In the genomic region with DNA sequence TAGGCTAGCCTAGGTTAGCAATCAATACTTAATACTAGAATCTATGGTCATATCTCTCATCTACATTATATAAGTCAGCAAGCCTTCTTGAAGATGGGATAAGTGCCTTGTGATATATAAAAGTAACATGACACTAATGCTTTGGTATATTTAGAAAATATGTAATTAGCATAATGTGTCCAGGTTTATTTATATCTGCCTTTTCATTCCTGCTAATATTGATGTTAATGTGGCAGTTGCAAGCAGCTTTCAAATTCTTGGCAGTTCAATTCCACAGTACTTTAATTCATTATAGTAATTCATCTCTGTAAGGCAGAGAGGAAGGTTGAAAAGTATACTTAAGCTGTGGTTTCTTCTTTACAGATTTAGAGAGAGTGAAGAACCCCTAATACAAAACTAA, we compare ENCODE assay signal across 7 cellular contexts.
"Had no signal": no experiment of that assay in that cellular context is flagged by ENCODE, and none has a peak within 500 bp of the region (broad histone marks: within the 10 kb centered on the region; RNA-seq: fewer than 3 reads in every experiment).

No MANE protein-coding gene starts in this region.

- H3K4me3 Mint-ChIP-seq: HFFc6 had no signal

- H3K27ac Mint-ChIP-seq: HFFc6 had no signal

- ATAC-seq: HCT116 had no signal

- H3K4me1 ChIP-seq: HAP-1 had no signal

- H2AFZ ChIP-seq: GM23248 had no signal

- H3K36me3 ChIP-seq: HAP-1 had no signal

- H3K9me3 ChIP-seq: HAP-1 had no signal

- DNase-seq: GM23248, GOT3, H7, HFFc6, IMR-90 had no signal

- H3K4me3 ChIP-seq: GM23248, HAP-1 had no signal
